1 cellular context compared by ENCODE assay signal in the genomic region with DNA sequence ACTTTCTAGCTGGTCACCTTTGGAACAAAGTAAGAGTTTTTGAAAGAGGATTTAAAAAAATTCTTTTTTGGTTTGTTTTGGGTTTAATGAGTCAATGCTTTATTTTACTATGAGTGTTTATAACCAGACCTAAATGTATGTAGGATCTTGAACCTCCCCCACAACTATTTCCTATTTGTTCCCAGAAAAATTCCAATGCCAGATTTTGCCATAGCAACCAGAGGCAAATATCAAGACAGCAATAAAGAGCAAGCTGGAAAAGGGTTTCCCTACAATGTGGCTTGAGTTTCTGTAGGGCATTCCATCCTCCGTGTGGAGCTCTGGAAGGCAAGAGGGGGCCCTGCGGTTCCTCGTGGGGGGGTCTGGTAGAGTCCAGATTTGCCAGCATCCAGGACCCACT.
TF ChIP-seq lines count a peak whose summit lies in the region.

No MANE protein-coding gene starts in this region.

TF ChIP-seq in IMR-90, 13 proteins besides CTCF, POLR2A, EP300 and RAD21:
- TF ChIP-seq SMC3 (IDR thresholded peaks at IDR 0.05; ENCODE audit: low read depth, low read length) (no peak), MAFK (IDR thresholded peaks at IDR 0.05; ENCODE audit: low read depth, low read length) (no peak)
TF ChIP-seq in IMR-90: peak in this region for 0.
